Comparison of ENCODE assay signal across 1 cellular context in genomic region chr3:156728267-156728985, GRCh38.
TF ChIP-seq lines count a peak whose summit lies in the region.

No MANE protein-coding gene starts in this region.

TF ChIP-seq in WTC11, 78 proteins besides CTCF, POLR2A, EP300 and RAD21 (continued from another document):
- TF ChIP-seq MAX (CRISPR knock-in tag; IDR thresholded peaks at IDR 0.05) (no peak), EMX1 (CRISPR knock-in tag; IDR thresholded peaks at IDR 0.05) (no peak), JAZF1 (CRISPR knock-in tag; IDR thresholded peaks at IDR 0.05) (no peak), TEAD4 (CRISPR knock-in tag; IDR thresholded peaks at IDR 0.05) (no peak), JUN (CRISPR knock-in tag; IDR thresholded peaks at IDR 0.05) (no peak), ATF3 (CRISPR knock-in tag; conservative IDR thresholded peaks at IDR 0.05) (no peak), SMAD3 (CRISPR knock-in tag; IDR thresholded peaks at IDR 0.05; ENCODE audit: borderline replicate concordance) (no peak), IRF1 (CRISPR knock-in tag; IDR thresholded peaks at IDR 0.05) (no peak), MLX (CRISPR knock-in tag; IDR thresholded peaks at IDR 0.05) (no peak), ZBTB21 (CRISPR knock-in tag; IDR thresholded peaks at IDR 0.05; ENCODE audit: borderline replicate concordance) (no peak), ZNF396 (CRISPR knock-in tag; IDR thresholded peaks at IDR 0.05; ENCODE audit: borderline replicate concordance) (no peak), USF2 (CRISPR knock-in tag; IDR thresholded peaks at IDR 0.05) (no peak)
TF ChIP-seq in WTC11: peak in this region for 0.
